In genomic region chr16:9078467-9079429, GRCh38 we compare ENCODE assay signal across 1 cellular context.
TF ChIP-seq lines count a peak whose summit lies in the region.

No MANE protein-coding gene starts in this region.

TF ChIP-seq in GM12878, 131 proteins besides CTCF, POLR2A, EP300 and RAD21 (continued from another document):
- TF ChIP-seq ATF2 (IDR thresholded peaks at IDR 0.05; ENCODE audit: low read length) (0 out of 2 replicates have a peak, but pooled peaks have one; percentile 14), SPI1 (IDR thresholded peaks at IDR 0.05; ENCODE audit: borderline replicate concordance, insufficient read depth, low read depth, low read length) (peak; percentile 65; the same call in 1 of the 2 replicates), IKZF2 (IDR thresholded peaks at IDR 0.05) (peak; percentile 18 to 21; a peak in 2 of 4 replicates), CREM (IDR thresholded peaks at IDR 0.05; ENCODE audit: low read depth) (0 out of 2 replicates have a peak, but pooled peaks have one; percentile 12), GABPA (IDR thresholded peaks at IDR 0.05; ENCODE audit: low read depth) (peak; percentile 74), IKZF1 (conservative IDR thresholded peaks at IDR 0.05) (peak; percentile 44; the same call in 1 of the 2 replicates), HCFC1 (IDR thresholded peaks at IDR 0.05; ENCODE audit: low read length) (peak; percentile 69)
